In genomic region chr11:20020716-20021115, GRCh38 we compare ENCODE assay signal across 22 cellular contexts.
DNase-seq lines count a peak whose midpoint lies in the region; ATAC-seq, FAIRE-seq and TF ChIP-seq lines count a peak whose summit lies in the region.
"Had no signal": no experiment of that assay in that cellular context is flagged by ENCODE, and none has a peak within 500 bp of the region (broad histone marks: within the 10 kb centered on the region; RNA-seq: fewer than 3 reads in every experiment).

No MANE protein-coding gene starts in this region.

- peaks cover 46% of the 10 kb centered on the region for H3K4me1 Mint-ChIP-seq in GM23338
- peaks cover 40% of the 10 kb centered on the region for H3K4me1 Mint-ChIP-seq in neural progenitor cell
- H3K4me1 Mint-ChIP-seq: IgD-negative memory B cell had no signal

- no peak for TF ChIP-seq CTCF in A549 (IDR thresholded peaks at IDR 0.05)
- TF ChIP-seq CTCF in GM23338 (conservative IDR thresholded peaks at IDR 0.05; ENCODE audit: low read depth in 2 of 2), result no peak
- no peak for TF ChIP-seq CTCF in HepG2 (CRISPR knock-in tag; IDR thresholded peaks at IDR 0.05)
- no peak for TF ChIP-seq CTCF in neural progenitor cell (IDR thresholded peaks at IDR 0.05)

- H3F3A ChIP-seq in GM23338 (replicated peaks; ENCODE audit: low read depth) (peaks cover 7% of the 10 kb centered on the region; the same call in 1 of the 2 replicates), neural progenitor cell (ENCODE audit: low read depth) (peaks cover 66% of the 10 kb centered on the region)

- no peak for TF ChIP-seq POLR2A in A549 (IDR thresholded peaks at IDR 0.05; ENCODE audit: low read length)
- TF ChIP-seq POLR2A in HepG2 (IDR thresholded peaks at IDR 0.05; ENCODE audit: insufficient read depth in 1 of 2, low read depth in 2 of 2, low read length in 2 of 2), result no peak

- H3K27ac ChIP-seq in A549 (peak overlapping the region; percentile 91 to 92), GM23338 (ENCODE audit: low read depth) (no peak overlapping the region), HepG2 (ENCODE audit: extremely low read length, insufficient read depth, low read length) (peak overlapping the region; percentile 76), neural progenitor cell (peak overlapping the region; percentile 93), neuronal stem cell (replicated peaks; ENCODE audit: low read length) (no peak overlapping the region)
- H3K27ac ChIP-seq: C4-2B, GM23248, HL-60 had no signal

- no peak overlapping the region for H3K18ac ChIP-seq in neuronal stem cell (ENCODE audit: low read length)

- H4K20me1 ChIP-seq in GM23338 (replicated peaks; ENCODE audit: insufficient read depth) (no peaks in the 10 kb centered on the region; the same call in 1 of the 2 replicates), HepG2 (ENCODE audit: insufficient read depth, low read length) (no peaks in the 10 kb centered on the region), neural progenitor cell (ENCODE audit: low read depth) (peaks cover 21% of the 10 kb centered on the region)

- H3K23ac ChIP-seq in neuronal stem cell (ENCODE audit: low read depth, low read length, poor library complexity), result no peak overlapping the region

- no peak for ATAC-seq in A549
- no peak for ATAC-seq in GM23338
- ATAC-seq in HepG2, result no peak
- ATAC-seq: GM12878 had no signal

- H3K4me3 ChIP-seq in A549 (no peak overlapping the region), GM23338 (no peak overlapping the region), HepG2 (replicated peaks in 1 of 3; ENCODE audit: insufficient read depth in 1 of 3, low read depth in 2 of 3, low read length in 3 of 3) (peak overlapping the region in 2 of 3 experiments; percentile 37 to 80; a peak in 3 of 6 replicates), neural progenitor cell (no peak overlapping the region), neuronal stem cell (ENCODE audit: low read length in 2 of 2) (no peak overlapping the region)
- H3K4me3 ChIP-seq: GM12878, GM23248 had no signal

- no peak for DNase-seq in A549 (ENCODE audit: low read depth in 1 of 2, low spot score in 1 of 2)
- DNase-seq in GM23338 (ENCODE audit: low spot score), result no peak
- DNase-seq in HepG2 (ENCODE audit: low spot score), result no peak
- no peak for DNase-seq in neural progenitor cell (ENCODE audit: low spot score)
- no peak for DNase-seq in neuronal stem cell (ENCODE audit: low spot score)
- no peak for DNase-seq in COR-L47 (lab: John Stamatoyannopoulos, UW)
- DNase-seq in HuH-7.5 (ENCODE audit: low spot score), result no peak
- DNase-seq: AML-193; CD4-positive, alpha-beta T cell; DND-41; EL; GM23248; HCEC 1CT; HFFc6; KBM-7 had no signal

- no peak overlapping the region for H3K4me3 Mint-ChIP-seq in GM23338
- no peak overlapping the region for H3K4me3 Mint-ChIP-seq in neural progenitor cell
- H3K4me3 Mint-ChIP-seq: CD4-positive, alpha-beta T cell; HFFc6; IgD-negative memory B cell had no signal

- H2BK15ac ChIP-seq in neuronal stem cell (ENCODE audit: low read length), result no peak overlapping the region

- in situ Hi-C loops in HepG2 (cut with HindIII; ENCODE audit: extremely low pct_ligation_motif_present, low pct_unique_long_range_greater_than_20kb), result no loop called here

- H3K79me2 ChIP-seq in GM23338 (replicated peaks; ENCODE audit: insufficient read depth) (peaks cover 19% of the 10 kb centered on the region), HepG2 (ENCODE audit: insufficient read depth, low read length) (peaks cover 45% of the 10 kb centered on the region), neural progenitor cell (ENCODE audit: low read depth) (peaks cover 20% of the 10 kb centered on the region)

- no peak overlapping the region for H4K91ac ChIP-seq in neuronal stem cell (ENCODE audit: low read depth, low read length, poor library complexity)

- H3K36me3 ChIP-seq in GM23338 (ENCODE audit: insufficient read depth) (no peaks in the 10 kb centered on the region), HepG2 (replicated peaks in 1 of 2; ENCODE audit: control insufficient read depth in 1 of 2, insufficient read depth in 2 of 2, low read length in 2 of 2) (no peaks in the 10 kb centered on the region), neural progenitor cell (no peaks in the 10 kb centered on the region), neuronal stem cell (replicated peaks in 1 of 2; ENCODE audit: control insufficient read depth in 2 of 2, insufficient read depth in 2 of 2, low read length in 2 of 2) (no peaks in the 10 kb centered on the region)

- H2AK5ac ChIP-seq in neuronal stem cell (ENCODE audit: low read depth, low read length), result no peak overlapping the region

- no peak overlapping the region for H2BK5ac ChIP-seq in neuronal stem cell (ENCODE audit: low read length)

- H4K8ac ChIP-seq in neuronal stem cell (ENCODE audit: low read depth, low read length), result no peak overlapping the region

- H3K36me3 Mint-ChIP-seq in GM23338 (ENCODE audit: low read depth) (0 out of 3 replicates have a peak, but pooled peaks cover 3% of the 10 kb centered on the region), neural progenitor cell (peaks cover 5% of the 10 kb centered on the region)

- CTCF ChIA-PET in A549 (lab: Yijun Ruan, JAX), result interaction anchor here (0.8 to 6.8 kb wide), 3 partner anchors 44 to 107 kb away, joined by 3 to 19 read pairs (median 3); no protein-coding TSS in a partner anchor
- CTCF ChIA-PET in HepG2 (lab: Yijun Ruan, JAX; ENCODE audit: low intra/inter-chr PET ratio, low total read pairs), result no interaction called here

- TF ChIP-seq RAD21 in A549 (conservative IDR thresholded peaks at IDR 0.05 in 1 of 2, IDR thresholded peaks at IDR 0.05 in 1 of 2), result no peak
- TF ChIP-seq RAD21 in HepG2 (CRISPR knock-in tag; IDR thresholded peaks at IDR 0.05), result no peak

- H3K4me2 ChIP-seq in A549, result peak overlapping the region; percentile 75; the same call in 2 of the 3 replicates
- H3K4me2 ChIP-seq in GM23338, result peak overlapping the region; percentile 78; the same call in 1 of the 2 replicates
- H3K4me2 ChIP-seq in HepG2 (ENCODE audit: low read depth, low read length), result peak overlapping the region; percentile 82
- H3K4me2 ChIP-seq in neural progenitor cell, result peak overlapping the region; percentile 85
- no peak overlapping the region for H3K4me2 ChIP-seq in neuronal stem cell (ENCODE audit: insufficient read depth, low read length, poor library complexity, severe bottlenecking)

- POLR2A ChIA-PET in A549 (lab: Yijun Ruan, JAX), result no interaction called here
- POLR2A ChIA-PET in HepG2 (lab: Yijun Ruan, JAX), result interaction anchor here (2.8 to 6.9 kb wide), 6 partner anchors 8 to 41 kb away, joined by 8 to 65 read pairs (median 48); no protein-coding TSS in a partner anchor

- BruUV-seq in HepG2 (replicated peaks; lab: Mats Ljungman, UMichigan), result no TSS peak

- no peak overlapping the region for H3K4ac ChIP-seq in neuronal stem cell (ENCODE audit: low read length)

- intact Hi-C loops in HepG2 (cut with micrococcal nuclease; ENCODE audit: unreplicated experiment), result loop anchor here (1.0 to 5.0 kb wide), 3 partner anchors 66 to 108 kb away; no protein-coding TSS in a partner anchor

- peaks cover 4% of the 10 kb centered on the region for H3K27me3 Mint-ChIP-seq in GM23338 (ENCODE audit: insufficient read depth, low read depth, poor library complexity)
- peaks cover 12% of the 10 kb centered on the region for H3K27me3 Mint-ChIP-seq in neural progenitor cell (ENCODE audit: insufficient read depth, low read depth)
- H3K27me3 Mint-ChIP-seq: IgD-negative memory B cell had no signal

- H2AFZ ChIP-seq in GM23338, result no peak overlapping the region
- no peak overlapping the region for H2AFZ ChIP-seq in HepG2 (ENCODE audit: low read length)
- H2AFZ ChIP-seq in neural progenitor cell (replicated peaks), result no peak overlapping the region
- no peak overlapping the region for H2AFZ ChIP-seq in neuronal stem cell (ENCODE audit: low read length)
- H2AFZ ChIP-seq: GM23248 had no signal

- H3K9me2 ChIP-seq in GM23338 (ENCODE audit: insufficient read depth), result peaks cover 4% of the 10 kb centered on the region; the same call in 1 of the 2 replicates

- no peaks in the 10 kb centered on the region for H3K9me3 Mint-ChIP-seq in GM23338
- H3K9me3 Mint-ChIP-seq in neural progenitor cell, result no peaks in the 10 kb centered on the region
- H3K9me3 Mint-ChIP-seq: CD4-positive, alpha-beta T cell; HFFc6; IgD-negative memory B cell had no signal

- no peaks in the 10 kb centered on the region for H3K79me1 ChIP-seq in neuronal stem cell (ENCODE audit: low read depth, low read length)

- H3K4me1 ChIP-seq in A549, result peaks cover 70% of the 10 kb centered on the region
- H3K4me1 ChIP-seq in GM23338 (ENCODE audit: insufficient read depth), result peaks cover 68% of the 10 kb centered on the region
- H3K4me1 ChIP-seq in HepG2 (ENCODE audit: insufficient read depth, low read length), result peaks cover 89% of the 10 kb centered on the region
- H3K4me1 ChIP-seq in neural progenitor cell, result peaks cover 64% of the 10 kb centered on the region
- H3K4me1 ChIP-seq in neuronal stem cell (ENCODE audit: control insufficient read depth in 2 of 2, insufficient read depth in 1 of 2, low read depth in 1 of 2, low read length in 2 of 2), result peaks cover 22 to 35% of the 10 kb centered on the region in 2 donors

- no peak overlapping the region for H2BK120ac ChIP-seq in neuronal stem cell (ENCODE audit: low read depth, low read length)

- no peaks in the 10 kb centered on the region for H3K9me3 ChIP-seq in A549
- H3K9me3 ChIP-seq in HepG2 (ENCODE audit: low read length), result no peaks in the 10 kb centered on the region
- H3K9me3 ChIP-seq in neural progenitor cell (ENCODE audit: low read depth), result no peaks in the 10 kb centered on the region
- no peaks in the 10 kb centered on the region for H3K9me3 ChIP-seq in neuronal stem cell (replicated peaks in 1 of 2; ENCODE audit: control insufficient read depth in 2 of 2, insufficient read depth in 1 of 2, low read depth in 1 of 2, low read length in 2 of 2)

- no peak overlapping the region for H3K14ac ChIP-seq in neuronal stem cell (ENCODE audit: low read length)

- no peak overlapping the region for H3K27ac Mint-ChIP-seq in GM23338
- no peak overlapping the region for H3K27ac Mint-ChIP-seq in neural progenitor cell
- H3K27ac Mint-ChIP-seq: CD4-positive, alpha-beta T cell; HFFc6; IgD-negative memory B cell had no signal

- H3K27me3 ChIP-seq in GM23338 (ENCODE audit: insufficient read depth), result no peaks in the 10 kb centered on the region
- H3K27me3 ChIP-seq in HepG2 (ENCODE audit: control insufficient read depth in 1 of 2, insufficient read depth in 2 of 2, low read length in 2 of 2), result no peaks in the 10 kb centered on the region; a peak in 1 of 5 replicates
- H3K27me3 ChIP-seq in neural progenitor cell, result no peaks in the 10 kb centered on the region
- H3K27me3 ChIP-seq in neuronal stem cell (ENCODE audit: control insufficient read depth in 3 of 3, insufficient read depth in 3 of 3, low read depth in 1 of 3, low read length in 3 of 3), result peaks cover 0 to 14% (median 0%) of the 10 kb centered on the region in 3 experiments

- FAIRE-seq in A549 (lab: Jason Lieb, UNC), result no peak
- no peak for FAIRE-seq in HepG2 (lab: Jason Lieb, UNC)
- FAIRE-seq: A204.1, GM12878, GM19239, H54 had no signal

- peak overlapping the region; percentile 33; the same call in 1 of the 2 replicates for H3K9ac ChIP-seq in HepG2 (ENCODE audit: insufficient read depth, low read depth, low read length)
- H3K9ac ChIP-seq in neural progenitor cell, result no peak overlapping the region
- H3K9ac ChIP-seq in neuronal stem cell (ENCODE audit: low read depth, low read length, poor library complexity), result no peak overlapping the region
- H3K9ac ChIP-seq: GM23248 had no signal

- H2BK12ac ChIP-seq in neuronal stem cell (ENCODE audit: low read length), result no peak overlapping the region

- WGBS in A549 (ENCODE audit: missing lambda C conversion rate), result 89% methylated on average over 4 of the region's 4 CpGs
- 16% methylated on average over 4 of the region's 4 CpGs for WGBS in HepG2 (ENCODE audit: low lambda C conversion rate)
- no CpG with 5 or more reads among the region's 4 CpGs for WGBS in neuronal stem cell (ENCODE audit: extremely low coverage in 2 of 2, insufficient read length in 2 of 2, insufficient replicate concordance in 1 of 2), 2 donors

- no peak for TF ChIP-seq EP300 in A549 (IDR thresholded peaks at IDR 0.05)
- no peak for TF ChIP-seq EP300 in HepG2 (IDR thresholded peaks at IDR 0.05; ENCODE audit: low read depth in 2 of 2, low read length in 2 of 2)
- no peak for TF ChIP-seq EP300 in HepG2 (CRISPR knock-in tag; IDR thresholded peaks at IDR 0.05; ENCODE audit: borderline replicate concordance)

Comparison
In these comparisons a context has a peak if more than half of its experiments do, and no peak if none do; other contexts are left out.
1. H3K27ac ChIP-seq: peak in A549 (2 of 2), HepG2 (single experiment) and neural progenitor cell (single experiment); none in GM23338 (single experiment) and neuronal stem cell (single experiment).
2. H3K4me3 ChIP-seq: peak in HepG2 (2 of 3); none in A549 (single experiment), GM23338 (single experiment), neural progenitor cell (single experiment) and neuronal stem cell (0 of 2).
3. Of the 38 proteins assayed by ChIP-seq in both HepG2 and A549: peak only in HepG2: CHD4; only in A549: none; in both: none; in neither: 37.